1 cellular context compared by ENCODE assay signal in genomic region chr5:136007271-136007670, GRCh38.
A peak's percentile ranks its signal among the peaks of the same experiment; 100 is the strongest.
TF ChIP-seq lines count a peak whose summit lies in the region.

No MANE protein-coding gene starts in this region.

TF ChIP-seq in IMR-90, 13 proteins besides CTCF, POLR2A, EP300 and RAD21:
- no peak for TF ChIP-seq ELK1 (IDR thresholded peaks at IDR 0.05; ENCODE audit: borderline replicate concordance, low read depth, low read length)
- peak; percentile 28; the same call in 1 of the 2 replicates for TF ChIP-seq CEBPB (IDR thresholded peaks at IDR 0.05; ENCODE audit: low read depth, low read length)
- TF ChIP-seq NFE2L2 (IDR thresholded peaks at IDR 0.05; ENCODE audit: low read depth, low read length) = no peak
TF ChIP-seq in IMR-90: peak in this region for 1.
